ENCODE assay signal across 11 cellular contexts in genomic region chr4:6969826-6970800, GRCh38.
DNase-seq lines count a peak whose midpoint lies in the region; ATAC-seq and TF ChIP-seq lines count a peak whose summit lies in the region.
"Had no signal": no experiment of that assay in that cellular context is flagged by ENCODE, and none has a peak within 500 bp of the region (broad histone marks: within the 10 kb centered on the region; RNA-seq: fewer than 3 reads in every experiment).

No MANE protein-coding gene starts in this region.

- DNase-seq in WTC11 (ENCODE audit: low spot score) (no peak), MV-4-11 (lab: John Stamatoyannopoulos, UW) (no peak), DMS 273 (lab: John Stamatoyannopoulos, UW; ENCODE audit: unreplicated experiment) (no peak), NCI-H1092 (lab: John Stamatoyannopoulos, UW) (no peak)
- no peak for DNase-seq in stimulated activated CD4-positive, alpha-beta T cell treated with anti-CD3 and anti-CD28 coated beads, Interleukin-4, amount 100 ng/mL, for 24 hours
- DNase-seq: left cardiac atrium, NCI-H526 treated with DMSO at 0.1 percent for 48 hours had no signal

- peak overlapping the region in 10 of 11 experiments; percentile 4 to 56 (median 37); a peak in 11 of 22 replicates for H3K9ac ChIP-seq in BLaER1 treated with 17β-estradiol and CSF1 and Interleukin-3, amounts not matched to agents 10 nM and 100 nM

- no peaks in the 10 kb centered on the region for H3K27me3 Mint-ChIP-seq in WTC11 (ENCODE audit: low read depth)

- peak; percentile 91 for ATAC-seq in GM19351 (IDR thresholded peaks at IDR 0.05; ENCODE audit: unreplicated experiment)
- peak; percentile 79 for ATAC-seq in HG02973 (IDR thresholded peaks at IDR 0.05; ENCODE audit: unreplicated experiment)
- no peak for ATAC-seq in WTC11
- ATAC-seq: left cardiac atrium, sciatic nerve had no signal

- no peak overlapping the region for H3K4me3 Mint-ChIP-seq in WTC11

- TF ChIP-seq CTCF in WTC11 (IDR thresholded peaks at IDR 0.05) = no peak

- H3K27me3 ChIP-seq in BLaER1 treated with 17β-estradiol and CSF1 and Interleukin-3, amounts not matched to agents 10 nM and 100 nM = no peaks in the 10 kb centered on the region

- peak overlapping the region in 10 of 11 experiments; percentile 29 to 72 (median 58); a peak in 18 of 22 replicates for H3K27ac ChIP-seq in BLaER1 treated with 17β-estradiol and CSF1 and Interleukin-3, amounts not matched to agents 10 nM and 100 nM

- H3K9me3 ChIP-seq in BLaER1 treated with 17β-estradiol and CSF1 and Interleukin-3, amounts not matched to agents 10 nM and 100 nM (replicated peaks in 1 of 11) = no peaks in the 10 kb centered on the region

- CTCF ChIA-PET in WTC11 (lab: Charles Lee) = no interaction called here

- H3K36me3 ChIP-seq in BLaER1 treated with 17β-estradiol and CSF1 and Interleukin-3, amounts not matched to agents 10 nM and 100 nM = peaks cover 49 to 96% (median 79%) of the 10 kb centered on the region in 11 experiments

- POLR2A ChIA-PET in WTC11 (lab: Charles Lee) = no interaction called here

- peaks cover 80 to 100% (median 98%) of the 10 kb centered on the region in 10 experiments for H3K4me1 ChIP-seq in BLaER1 treated with 17β-estradiol and CSF1 and Interleukin-3, amounts not matched to agents 10 nM and 100 nM

- H3K4me1 Mint-ChIP-seq in WTC11 = peaks cover 33% of the 10 kb centered on the region

- H3K27ac Mint-ChIP-seq in WTC11 = peak overlapping the region; percentile 75

- no peaks in the 10 kb centered on the region for H3K9me3 Mint-ChIP-seq in WTC11

- H3K36me3 Mint-ChIP-seq in WTC11 = peaks cover 15% of the 10 kb centered on the region; the same call in 1 of the 2 replicates

- peak overlapping the region in 4 of 10 experiments; percentile 0 to 26 (median 24); a peak in 2 of 20 replicates for H3K4me3 ChIP-seq in BLaER1 treated with 17β-estradiol and CSF1 and Interleukin-3, amounts not matched to agents 10 nM and 100 nM

- H3K4me2 ChIP-seq in BLaER1 treated with 17β-estradiol and CSF1 and Interleukin-3, amounts not matched to agents 10 nM and 100 nM = peak overlapping the region; percentile 63 to 87 (median 74)

- H4K20me1 ChIP-seq in BLaER1 treated with 17β-estradiol and CSF1 and Interleukin-3, amounts not matched to agents 10 nM and 100 nM = peaks cover 22 to 100% (median 100%) of the 10 kb centered on the region in 11 experiments

TF ChIP-seq in WTC11, 78 proteins besides CTCF, POLR2A, EP300 and RAD21 (continues in another document):
- TF ChIP-seq ZNF532 (CRISPR knock-in tag; IDR thresholded peaks at IDR 0.05; ENCODE audit: borderline replicate concordance) (no peak), ZNF671 (CRISPR knock-in tag; IDR thresholded peaks at IDR 0.05) (no peak), ERG (CRISPR knock-in tag; IDR thresholded peaks at IDR 0.05) (no peak), ZNF121 (CRISPR knock-in tag; IDR thresholded peaks at IDR 0.05) (no peak), ZNF425 (CRISPR knock-in tag; conservative IDR thresholded peaks at IDR 0.05) (no peak), ZNF512 (CRISPR knock-in tag; IDR thresholded peaks at IDR 0.05; ENCODE audit: borderline replicate concordance) (no peak), E2F5 (CRISPR knock-in tag; IDR thresholded peaks at IDR 0.05) (no peak)
